In the genomic region with DNA sequence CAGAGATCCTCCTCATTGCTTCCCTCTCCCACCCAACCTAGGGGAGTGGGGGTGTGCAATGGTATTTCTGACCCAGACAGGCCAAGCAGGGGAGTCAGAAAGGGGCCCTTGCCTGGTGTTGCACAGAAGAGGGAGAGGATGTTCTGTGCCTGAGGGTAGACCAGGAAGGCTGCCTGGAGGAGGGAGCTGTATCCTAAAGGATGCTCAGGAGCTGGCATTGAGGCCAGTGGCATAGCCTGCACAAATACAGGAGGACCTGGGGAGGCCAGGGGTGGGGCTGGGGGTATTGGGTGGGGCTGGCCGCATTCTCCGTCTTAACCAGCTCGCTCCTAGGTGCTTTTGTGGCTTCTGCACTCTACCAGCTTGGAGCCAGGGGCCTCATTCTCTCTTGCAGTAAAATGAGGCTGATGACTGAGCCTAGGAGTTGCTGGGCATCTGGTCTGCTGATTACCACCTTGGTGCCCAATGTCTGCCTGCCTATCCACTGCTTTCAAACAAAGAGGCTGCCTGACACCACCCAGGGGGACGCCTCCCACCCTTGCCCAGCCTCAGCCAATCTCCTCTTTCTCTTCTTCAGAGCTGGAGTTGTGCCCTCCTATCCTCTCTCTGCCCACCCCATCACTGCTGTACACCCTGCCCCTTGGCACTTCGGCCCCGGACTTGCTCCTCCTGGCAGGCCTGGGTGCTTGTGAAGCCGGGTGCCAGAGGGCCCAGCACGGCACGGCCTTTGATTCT, we compare ENCODE assay signal across 8 cellular contexts. TPM values are rescaled to one million over a fixed set of nuclear protein-coding genes. Genes with fewer than 3 reads are reported as not detected.
A peak's percentile ranks its signal among the peaks of the same experiment; 100 is the strongest.
DNase-seq lines count a peak whose midpoint lies in the region; ATAC-seq and TF ChIP-seq lines count a peak whose summit lies in the region.

No MANE protein-coding gene starts in this region.

- in situ Hi-C loops in astrocyte of the spinal cord (cut with HindIII; ENCODE audit: low sequenced_read_pairs) = no loop called here

- no peaks in the 10 kb centered on the region for H3K9me3 ChIP-seq in muscle layer of duodenum (ENCODE audit: control insufficient read depth in 1 of 2, low read length in 2 of 2)
- no peaks in the 10 kb centered on the region for H3K9me3 ChIP-seq in testis

- peaks cover under 1 to 2% of the 10 kb centered on the region in 2 donors for H3K36me3 ChIP-seq in muscle layer of duodenum (ENCODE audit: control insufficient read depth in 1 of 2, insufficient read depth in 2 of 2, low read length in 2 of 2)
- no peaks in the 10 kb centered on the region for H3K36me3 ChIP-seq in testis (ENCODE audit: low read depth, missing control alignments)

- intact Hi-C loops in testis (cut with DNase I; ENCODE audit: low total_unique reads) = no loop called here

- WGBS in testis, 2 donors = 58 to 70% methylated on average over 6 to 9 of the region's 9 CpGs

- no peak for TF ChIP-seq CTCF in AG10803 (conservative IDR thresholded peaks at IDR 0.05; ENCODE audit: low read length)
- no peak for TF ChIP-seq CTCF in astrocyte of the spinal cord (IDR thresholded peaks at IDR 0.05; ENCODE audit: low read depth, low read length)
- no peak for TF ChIP-seq CTCF in testis (IDR thresholded peaks at IDR 0.05)

- no peak for ATAC-seq in GM19455 (IDR thresholded peaks at IDR 0.05; ENCODE audit: unreplicated experiment)

- H3K27ac ChIP-seq in muscle layer of duodenum (ENCODE audit: low read length) (no peak overlapping the region), testis (no peak overlapping the region)

- peak; percentile 44 for DNase-seq in AG10803 (ENCODE audit: low read depth)
- no peak for DNase-seq in Jurkat, Clone E6-1 (ENCODE audit: low read depth, low spot score)
- no peak for DNase-seq in astrocyte of the spinal cord (ENCODE audit: low read depth, low spot score)
- DNase-seq in DMS153 treated with DMSO at 0.1 percent for 48 hours (lab: John Stamatoyannopoulos, UW; ENCODE audit: unreplicated experiment) = no peak
- no peak for DNase-seq in NK-92 treated with Interleukin-12 subunit alpha and Interleukin-12 subunit beta, amount 100 ng/mL, for 24 hours (lab: John Stamatoyannopoulos, UW)
- no peak for DNase-seq in testis

- H3K4me3 ChIP-seq in AG10803 (ENCODE audit: low read length) = peak overlapping the region; percentile 70
- peak overlapping the region; percentile 48; the same call in 1 of the 2 replicates for H3K4me3 ChIP-seq in Jurkat, Clone E6-1 (ENCODE audit: low read length)
- peak overlapping the region; percentile 63 for H3K4me3 ChIP-seq in astrocyte of the spinal cord (ENCODE audit: low read depth, low read length)
- peak overlapping the region; percentile 57 to 74 for H3K4me3 ChIP-seq in muscle layer of duodenum (ENCODE audit: low read depth in 1 of 2, low read length in 2 of 2)
- H3K4me3 ChIP-seq in testis = peak overlapping the region in 1 of 2 donors; percentile 69

- H3K4me1 ChIP-seq in muscle layer of duodenum (ENCODE audit: control insufficient read depth in 1 of 2, insufficient read depth in 2 of 2, low read length in 2 of 2) (peaks cover 0 to 14% of the 10 kb centered on the region in 2 donors), testis (peaks cover 17% of the 10 kb centered on the region)

- TF ChIP-seq POLR2A in testis (IDR thresholded peaks at IDR 0.05) = no peak

- peaks cover 20% of the 10 kb centered on the region for H3K27me3 ChIP-seq in muscle layer of duodenum (ENCODE audit: low read depth, low read length)
- H3K27me3 ChIP-seq in testis = no peaks in the 10 kb centered on the region

RNA-seq across cellular contexts. Expression of a gene that starts 4.6 kb away (rescaled TPM):
- polyA plus RNA-seq in Jurkat, Clone E6-1 (2012; ENCODE audit: insufficient read depth, insufficient read length) = not detected
- not detected for total RNA-seq in testis
- polyA plus RNA-seq in testis (ENCODE audit: insufficient read depth, low read depth, low replicate concordance) = not detected

RNA-seq across cellular contexts. Expression of a gene that starts 8.4 kb away (rescaled TPM):
- 10.7 TPM for polyA plus RNA-seq in Jurkat, Clone E6-1 (2012; ENCODE audit: insufficient read depth, insufficient read length)
- 10 to 100 TPM; 22.1 to 33.9 TPM for total RNA-seq in testis
- polyA plus RNA-seq in testis (ENCODE audit: insufficient read depth, low read depth, low replicate concordance) = 10.4 TPM

RNA-seq across cellular contexts. Expression of a gene that starts 13.0 kb away (rescaled TPM):
- polyA plus RNA-seq in Jurkat, Clone E6-1 (2012; ENCODE audit: insufficient read depth, insufficient read length) = 1,707 TPM
- total RNA-seq in testis = 1,000 to 10,000 TPM in 1 of 2 donors, 100 to 1,000 TPM in 1; 437 to 1,004 TPM
- polyA plus RNA-seq in testis (ENCODE audit: insufficient read depth, low read depth, low replicate concordance) = 746 TPM

RNA-seq across cellular contexts. Expression of a gene that starts 19.2 kb away (rescaled TPM):
- polyA plus RNA-seq in Jurkat, Clone E6-1 (2012; ENCODE audit: insufficient read depth, insufficient read length) = 3.8 TPM
- 1 to 10 TPM; 6.2 to 9.3 TPM for total RNA-seq in testis
- polyA plus RNA-seq in testis (ENCODE audit: insufficient read depth, low read depth, low replicate concordance) = 1.3 TPM

RNA-seq across cellular contexts. Expression of a gene that starts 37.5 kb away (rescaled TPM):
- 3.8 TPM for polyA plus RNA-seq in Jurkat, Clone E6-1 (2012; ENCODE audit: insufficient read depth, insufficient read length)
- 10 to 100 TPM; 10.3 to 10.7 TPM for total RNA-seq in testis
- 2.6 TPM for polyA plus RNA-seq in testis (ENCODE audit: insufficient read depth, low read depth, low replicate concordance)
